ENCODE assay signal across 10 cellular contexts in the genomic region with DNA sequence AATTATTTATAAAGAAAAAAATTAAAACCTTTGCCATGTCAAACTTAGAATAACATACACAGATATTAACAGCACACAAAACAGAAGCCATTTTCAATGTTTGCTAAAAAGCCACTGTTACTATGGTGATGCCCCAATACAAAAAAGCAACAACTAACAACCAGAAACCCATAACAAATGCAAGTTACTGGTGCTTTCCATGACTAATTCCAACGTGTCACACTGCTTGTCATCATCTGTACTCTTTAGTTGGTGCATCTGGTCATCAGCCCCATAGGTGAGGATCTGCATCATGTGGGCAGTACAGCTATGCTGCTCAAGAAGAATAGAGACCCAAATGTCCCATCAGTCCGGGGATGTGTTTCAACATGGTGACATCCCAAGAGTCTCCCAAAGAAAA. TPM values are rescaled to one million over a fixed set of nuclear protein-coding genes. Genes with fewer than 3 reads are reported as not detected.
A peak's percentile ranks its signal among the peaks of the same experiment; 100 is the strongest.
DNase-seq lines count a peak whose midpoint lies in the region; ATAC-seq lines count a peak whose summit lies in the region.
"Had no signal": no experiment of that assay in that cellular context is flagged by ENCODE, and none has a peak within 500 bp of the region (broad histone marks: within the 10 kb centered on the region; RNA-seq: fewer than 3 reads in every experiment).

No MANE protein-coding gene starts in this region.

- H3K36me3 ChIP-seq in mesenchymal stem cell (ENCODE audit: control insufficient read depth in 1 of 2, insufficient read depth in 2 of 2, low read depth in 1 of 2, low read length in 2 of 2) = no peaks in the 10 kb centered on the region
- H3K36me3 ChIP-seq: ovary had no signal

- no peaks in the 10 kb centered on the region for H3K9me3 Mint-ChIP-seq in activated T-helper 2 cell treated with anti-CD3 and anti-CD28 coated beads, Interferon-gamma antibody, Interleukin-2, Interleukin-4, amounts not matched to agents 10 μg/mL and 5 μg/mL and 100 μg/mL, durations not matched to agents 14 hours and 24 hours and 36 hours

- H3K4me1 ChIP-seq in mesenchymal stem cell (ENCODE audit: control insufficient read depth, insufficient read depth, low read depth, low read length) = no peaks in the 10 kb centered on the region

- H3K4me2 ChIP-seq in mesenchymal stem cell (ENCODE audit: low read length, poor library complexity, severe bottlenecking) = no peak overlapping the region

- H3K4me3 ChIP-seq in mesenchymal stem cell (ENCODE audit: insufficient read depth in 1 of 2, low read depth in 1 of 2, low read length in 2 of 2) = no peak overlapping the region
- H3K4me3 ChIP-seq: ovary had no signal

- intact Hi-C loops in activated T-helper 2 cell treated with anti-CD3 and anti-CD28 coated beads, Interferon-gamma antibody, Interleukin-2, Interleukin-4, amounts not matched to agents 10 μg/mL and 5 μg/mL and 100 μg/mL, durations not matched to agents 14 hours and 24 hours and 36 hours (cut with micrococcal nuclease) = loop anchor here (1.0 to 2.0 kb wide), 4 partner anchors 19 to 195 kb away; no protein-coding TSS in a partner anchor

- H3K4ac ChIP-seq in mesenchymal stem cell (ENCODE audit: low read depth in 1 of 2, low read length in 2 of 2) = no peak overlapping the region

- H4K8ac ChIP-seq in mesenchymal stem cell (ENCODE audit: low read length) = no peak overlapping the region

- H3K79me1 ChIP-seq in mesenchymal stem cell (replicated peaks; ENCODE audit: low read length, poor library complexity, severe bottlenecking) = no peaks in the 10 kb centered on the region

- H3K23ac ChIP-seq in mesenchymal stem cell (ENCODE audit: low read length in 2 of 2) = no peak overlapping the region

- H3K27me3 Mint-ChIP-seq in activated T-helper 2 cell treated with anti-CD3 and anti-CD28 coated beads, Interferon-gamma antibody, Interleukin-2, Interleukin-4, amounts not matched to agents 10 μg/mL and 5 μg/mL and 100 μg/mL, durations not matched to agents 14 hours and 24 hours and 36 hours (ENCODE audit: low read depth) = no peaks in the 10 kb centered on the region

- no peak overlapping the region for H2BK15ac ChIP-seq in mesenchymal stem cell (ENCODE audit: low read depth, poor library complexity, severe bottlenecking)

- peak overlapping the region; percentile 18 for H3K4me3 Mint-ChIP-seq in activated T-helper 2 cell treated with anti-CD3 and anti-CD28 coated beads, Interferon-gamma antibody, Interleukin-2, Interleukin-4, amounts not matched to agents 10 μg/mL and 5 μg/mL and 100 μg/mL, durations not matched to agents 14 hours and 24 hours and 36 hours (ENCODE audit: low read depth)

- DNase-seq in activated T-helper 2 cell treated with anti-CD3 and anti-CD28 coated beads, Interferon-gamma antibody, Interleukin-2, Interleukin-4, amounts not matched to agents 10 μg/mL and 5 μg/mL and 100 μg/mL, durations not matched to agents 14 hours and 24 hours and 36 hours (ENCODE audit: low spot score) = peak; percentile 30
- DNase-seq in mesenchymal stem cell (peak; percentile 95), NCI-H2029 treated with DMSO at 0.1 percent for 48 hours (lab: John Stamatoyannopoulos, UW) (no peak), COR-L47 (lab: John Stamatoyannopoulos, UW) (no peak)
- DNase-seq: caudate nucleus, NCI-H446 treated with DMSO at 0.1 percent for 48 hours, ovary had no signal

- H3K14ac ChIP-seq in mesenchymal stem cell (ENCODE audit: low read length in 2 of 2) = no peak overlapping the region

- H2AFZ ChIP-seq in mesenchymal stem cell (ENCODE audit: low read depth, low read length) = no peak overlapping the region

- H3K9me3 ChIP-seq in mesenchymal stem cell (ENCODE audit: control insufficient read depth, low read length) = no peaks in the 10 kb centered on the region
- H3K9me3 ChIP-seq: ovary had no signal

- H3K27ac ChIP-seq in mesenchymal stem cell (ENCODE audit: low read length, poor library complexity, severe bottlenecking) = no peak overlapping the region
- H3K27ac ChIP-seq: ovary had no signal

- no peaks in the 10 kb centered on the region for H3K27me3 ChIP-seq in mesenchymal stem cell (ENCODE audit: control insufficient read depth in 1 of 2, insufficient read depth in 1 of 2, low read length in 2 of 2)

- H2BK12ac ChIP-seq in mesenchymal stem cell (ENCODE audit: low read length in 2 of 2) = no peak overlapping the region

- ATAC-seq in GM18498 (IDR thresholded peaks at IDR 0.05; ENCODE audit: unreplicated experiment) = peak; percentile 47
- peak; percentile 81 for ATAC-seq in HG03520 (IDR thresholded peaks at IDR 0.05; ENCODE audit: unreplicated experiment)
- no peak for ATAC-seq in HG03159 (IDR thresholded peaks at IDR 0.05; ENCODE audit: unreplicated experiment)

- H2BK120ac ChIP-seq in mesenchymal stem cell (ENCODE audit: low read depth, low read length) = no peak overlapping the region

- peak overlapping the region; percentile 95 for H3K27ac Mint-ChIP-seq in activated T-helper 2 cell treated with anti-CD3 and anti-CD28 coated beads, Interferon-gamma antibody, Interleukin-2, Interleukin-4, amounts not matched to agents 10 μg/mL and 5 μg/mL and 100 μg/mL, durations not matched to agents 14 hours and 24 hours and 36 hours

- no peak overlapping the region for H3K18ac ChIP-seq in mesenchymal stem cell (ENCODE audit: low read depth in 1 of 2, low read length in 2 of 2)

- H3K4me1 Mint-ChIP-seq in activated T-helper 2 cell treated with anti-CD3 and anti-CD28 coated beads, Interferon-gamma antibody, Interleukin-2, Interleukin-4, amounts not matched to agents 10 μg/mL and 5 μg/mL and 100 μg/mL, durations not matched to agents 14 hours and 24 hours and 36 hours (ENCODE audit: low read depth) = peaks cover 58% of the 10 kb centered on the region

- H3K9ac ChIP-seq in mesenchymal stem cell (ENCODE audit: low read length) = peak overlapping the region; percentile 87

- peaks cover 65% of the 10 kb centered on the region for H3K36me3 Mint-ChIP-seq in activated T-helper 2 cell treated with anti-CD3 and anti-CD28 coated beads, Interferon-gamma antibody, Interleukin-2, Interleukin-4, amounts not matched to agents 10 μg/mL and 5 μg/mL and 100 μg/mL, durations not matched to agents 14 hours and 24 hours and 36 hours (ENCODE audit: low read depth)

- H2AK5ac ChIP-seq in mesenchymal stem cell (ENCODE audit: low read length, severe bottlenecking) = no peak overlapping the region

- WGBS in mesenchymal stem cell = 17% methylated on average over 1 of the region's 2 CpGs

- H4K91ac ChIP-seq in mesenchymal stem cell (ENCODE audit: low read length) = no peak overlapping the region

- H2BK5ac ChIP-seq in mesenchymal stem cell (ENCODE audit: low read depth, low read length, poor library complexity, severe bottlenecking) = no peak overlapping the region

RNA-seq across cellular contexts. Expression of gene ATP8B4, which starts 52.8 kb away (rescaled TPM):
- total RNA-seq in activated T-helper 2 cell treated with anti-CD3 and anti-CD28 coated beads, Interferon-gamma antibody, Interleukin-2, Interleukin-4, amounts not matched to agents 10 μg/mL and 5 μg/mL and 100 μg/mL, durations not matched to agents 14 hours and 24 hours and 36 hours = 69.7 and 75.3 TPM in 2 replicates
- polyA plus RNA-seq in mesenchymal stem cell (2013, experiment 1 of 2) = 1.6 TPM
- 2.0 TPM for polyA plus RNA-seq in mesenchymal stem cell (2013, experiment 2 of 2)

Comparison
In these comparisons a context has a peak if more than half of its experiments do, and no peak if none do; other contexts are left out.
1. DNase-seq: peak in activated T-helper 2 cell treated with anti-CD3 and anti-CD28 coated beads, Interferon-gamma antibody, Interleukin-2, Interleukin-4, amounts not matched to agents 10 μg/mL and 5 μg/mL and 100 μg/mL, durations not matched to agents 14 hours and 24 hours and 36 hours (single experiment) and mesenchymal stem cell (single experiment); none in NCI-H2029 treated with DMSO at 0.1 percent for 48 hours (single experiment) and COR-L47 (single experiment).